8 cellular contexts compared by ENCODE assay signal in genomic region chr12:69469854-69470188, GRCh38. TPM values are rescaled to one million over a fixed set of nuclear protein-coding genes. Genes with fewer than 3 reads are reported as not detected.
DNase-seq lines count a peak whose midpoint lies in the region; ATAC-seq, FAIRE-seq and TF ChIP-seq lines count a peak whose summit lies in the region.

No MANE protein-coding gene starts in this region.

- H3K27me3 ChIP-seq in heart left ventricle (no peaks in the 10 kb centered on the region), small intestine (ENCODE audit: control insufficient read depth in 2 of 2, insufficient read depth in 2 of 2, low read length in 2 of 2) (no peaks in the 10 kb centered on the region)

- H3K4me3 ChIP-seq in heart left ventricle (peak overlapping the region; percentile 70 to 99 (median 94)), small intestine (ENCODE audit: low read depth in 1 of 2, low read length in 2 of 2) (peak overlapping the region; percentile 91 to 98)

- H3K36me3 ChIP-seq in heart left ventricle (no peaks in the 10 kb centered on the region), small intestine (ENCODE audit: control insufficient read depth in 2 of 2, insufficient read depth in 2 of 2, low read length in 2 of 2) (no peaks in the 10 kb centered on the region)

- H3K4me1 ChIP-seq in heart left ventricle: peaks cover 0 to 59% (median 38%) of the 10 kb centered on the region in 12 donors
- no peaks in the 10 kb centered on the region for H3K4me1 ChIP-seq in small intestine (ENCODE audit: control insufficient read depth in 2 of 2, insufficient read depth in 1 of 2, low read depth in 1 of 2, low read length in 1 of 2)

- no peak for TF ChIP-seq POLR2A in H54 (IDR thresholded peaks at IDR 0.05; ENCODE audit: low read depth, low read length)
- no peak for TF ChIP-seq POLR2A in heart left ventricle (IDR thresholded peaks at IDR 0.05)

- intact Hi-C loops in heart left ventricle (cut with DNase I): loop anchor here in 9 of 10 donors (2.0 to 10.0 kb wide), 8 partner anchors 37 to 117 kb away; partner anchors contain the start of genes CCT2 (in 1 of the 9) and YEATS4 (in 1 of the 9)

- FAIRE-seq in H54 (lab: Jason Lieb, UNC): peak; percentile 23
- no peak for FAIRE-seq in small intestine (lab: Jason Lieb, UNC)

- no peak for DNase-seq in H54 (ENCODE audit: insufficient read length, low spot score)
- DNase-seq in heart left ventricle: no peak
- no peak for DNase-seq in small intestine
- DNase-seq in DMS 273 treated with DMSO at 0.1 percent for 48 hours (lab: John Stamatoyannopoulos, UW): no peak
- no peak for DNase-seq in NOMO-1 treated with dmso at 0.1 percent for 144 hours (lab: John Stamatoyannopoulos, UW; ENCODE audit: unreplicated experiment)

- H3K9me3 ChIP-seq in heart left ventricle (no peaks in the 10 kb centered on the region), small intestine (ENCODE audit: control insufficient read depth, low read depth) (no peaks in the 10 kb centered on the region)

- WGBS in heart left ventricle, 4 donors: 16 to 24% (median 21%) methylated on average over 10 of the region's 10 CpGs
- WGBS in small intestine, 3 donors: 5 to 16% (median 13%) methylated on average over 10 of the region's 10 CpGs

- H3K27ac ChIP-seq in VCaP: peak overlapping the region; percentile 89
- H3K27ac ChIP-seq in heart left ventricle: peak overlapping the region in 11 of 12 donors; percentile 85 to 98 (median 93)
- H3K27ac ChIP-seq in small intestine (ENCODE audit: low read depth in 1 of 2, low read length in 1 of 2): peak overlapping the region in 1 of 2 donors; percentile 84

- TF ChIP-seq CTCF in VCaP (conservative IDR thresholded peaks at IDR 0.05) (no peak), heart left ventricle (IDR thresholded peaks at IDR 0.05) (no peak)

- ATAC-seq in heart left ventricle (peak in 2 of 4 donors; percentile 18 to 23), HG03469 (IDR thresholded peaks at IDR 0.05; ENCODE audit: unreplicated experiment) (no peak), HG02884 (IDR thresholded peaks at IDR 0.05; ENCODE audit: unreplicated experiment) (no peak)

RNA-seq across cellular contexts. Expression of gene FRS2, which starts 0.4 kb away (rescaled TPM):
- total RNA-seq in heart left ventricle: 10 to 100 TPM; 14.8 to 33.9 (median 21.4) TPM
- polyA plus RNA-seq in heart left ventricle (10 to 100 TPM in 1 of 2 donors, 1 to 10 TPM in 1; 2.6 to 10.6 TPM), small intestine (10 to 100 TPM in 1 of 3 donors, 1 to 10 TPM in 2; 5.9 to 10.7 (median 7.8) TPM)
